29 cellular contexts compared by ENCODE assay signal in genomic region chr2:162365392-162365791, GRCh38.
"Had no signal": no experiment of that assay in that cellular context is flagged by ENCODE, and none has a peak within 500 bp of the region (broad histone marks: within the 10 kb centered on the region; RNA-seq: fewer than 3 reads in every experiment).

No MANE protein-coding gene starts in this region.

- H3K36me3 ChIP-seq: gastrocnemius medialis, neural progenitor cell, prostate gland, right atrium auricular region, suprapubic skin, transverse colon, vagina had no signal

- H3K4me2 ChIP-seq: hepatocyte, neural progenitor cell, smooth muscle cell had no signal

- H3K9me3 Mint-ChIP-seq: mesothelial cell of epicardium; naive B cell; nephron; neural progenitor cell; stimulated activated naive CD8-positive, alpha-beta T cell treated with anti-CD3 and anti-CD28 coated beads, Interleukin-15, amount 100 ng/mL, for 72 hours had no signal

- H3K4me1 ChIP-seq: left lung, neural progenitor cell, prostate gland, right atrium auricular region, suprapubic skin, transverse colon, vagina had no signal

- H3K9ac ChIP-seq: neural progenitor cell had no signal

- H3K4me1 Mint-ChIP-seq: mesothelial cell of epicardium; naive B cell; nephron; neural progenitor cell; stimulated activated naive CD8-positive, alpha-beta T cell treated with anti-CD3 and anti-CD28 coated beads, Interleukin-15, amount 100 ng/mL, for 72 hours had no signal

- H3K4me3 ChIP-seq: dorsolateral prefrontal cortex, gastrocnemius medialis, hepatocyte, left lung, mucosa of descending colon, neural progenitor cell, prostate gland, right atrium auricular region, smooth muscle cell, suprapubic skin, transverse colon, vagina had no signal

- DNase-seq: cortex of kidney; dorsolateral prefrontal cortex; effector CD4-positive, alpha-beta T cell; foreskin fibroblast; gastrocnemius medialis; head of caudate nucleus; left cardiac atrium; left lung; mesenchymal stem cell; mucosa of descending colon; naive B cell; nucleus accumbens; stimulated activated CD4-positive, alpha-beta T cell treated with anti-CD3 and anti-CD28 coated beads, Interleukin-12 subunit alpha, Interleukin-12 subunit beta, amount 100 ng/mL, for 4 hours; stimulated activated CD4-positive, alpha-beta T cell treated with anti-CD3 and anti-CD28 coated beads, Interleukin-1b, Interleukin-23, amount 100 ng/mL, for 48 hours; stimulated activated CD4-positive, alpha-beta T cell treated with anti-CD3 and anti-CD28 coated beads, Interleukin-4, amount 100 ng/mL, for 1 hour; stimulated activated CD8-positive, alpha-beta memory T cell treated with anti-CD3 and anti-CD28 coated beads, Interleukin-4, amount 100 ng/mL, for 48 hours; stimulated activated naive CD4-positive, alpha-beta T cell; stimulated activated naive CD8-positive, alpha-beta T cell treated with anti-CD3 and anti-CD28 coated beads, Interleukin-15, amount 100 ng/mL, for 72 hours; transverse colon had no signal

- H3K9me3 ChIP-seq: gastrocnemius medialis, left lung, mucosa of descending colon, prostate gland, right atrium auricular region, suprapubic skin, transverse colon, vagina had no signal

- ATAC-seq: gastrocnemius medialis; left cardiac atrium; left lung; mucosa of descending colon; sciatic nerve; stimulated activated naive CD8-positive, alpha-beta T cell treated with anti-CD3 and anti-CD28 coated beads, Interleukin-15, amount 100 ng/mL, for 72 hours had no signal

- H3K27ac Mint-ChIP-seq: mesothelial cell of epicardium; naive B cell; nephron; neural progenitor cell; stimulated activated naive CD8-positive, alpha-beta T cell treated with anti-CD3 and anti-CD28 coated beads, Interleukin-15, amount 100 ng/mL, for 72 hours had no signal

- H3K27ac ChIP-seq: dorsolateral prefrontal cortex, gastrocnemius medialis, hepatocyte, left lung, neural progenitor cell, prostate gland, right atrium auricular region, suprapubic skin, transverse colon, vagina had no signal

- H3K4me3 Mint-ChIP-seq: mesothelial cell of epicardium; naive B cell; nephron; neural progenitor cell; stimulated activated naive CD8-positive, alpha-beta T cell treated with anti-CD3 and anti-CD28 coated beads, Interleukin-15, amount 100 ng/mL, for 72 hours had no signal

- H3K27me3 Mint-ChIP-seq: naive B cell; stimulated activated naive CD8-positive, alpha-beta T cell treated with anti-CD3 and anti-CD28 coated beads, Interleukin-15, amount 100 ng/mL, for 72 hours had no signal

- H3K36me3 Mint-ChIP-seq: naive B cell, neural progenitor cell had no signal

- H2AFZ ChIP-seq: hepatocyte, neural progenitor cell had no signal

- H3K27me3 ChIP-seq: dorsolateral prefrontal cortex, gastrocnemius medialis, hepatocyte, left lung, neural progenitor cell, right atrium auricular region, suprapubic skin, transverse colon, vagina had no signal

- H3K79me2 ChIP-seq: hepatocyte had no signal
